Comparison of ENCODE assay signal across 33 cellular contexts in genomic region chr22:47146391-47146790, GRCh38.
"Had no signal": no experiment of that assay in that cellular context is flagged by ENCODE, and none has a peak within 500 bp of the region (broad histone marks: within the 10 kb centered on the region; RNA-seq: fewer than 3 reads in every experiment).

No MANE protein-coding gene starts in this region.

- ATAC-seq: activated T-cell treated with anti-CD3 and anti-CD28 coated beads, Interleukin-2, amount 50 U/mL, for 4 hours; Panc1 had no signal

- H3K27me3 ChIP-seq: ascending aorta, cardiac muscle cell, MG63, SJSA1 had no signal

- DNase-seq: activated B cell treated with CpG ODN at 0.5 μM for 24 hours; activated CD4-positive, alpha-beta memory T cell treated with anti-CD3 and anti-CD28 coated beads for 36 hours; activated CD4-positive, alpha-beta T cell treated with anti-CD3 and anti-CD28 coated beads for 4 hours; activated CD4-positive, alpha-beta T cell treated with anti-CD3 and anti-CD28 coated beads, Interleukin-2, amount 50 U/mL, for 1 hour; activated CD4-positive, CD25-positive, alpha-beta regulatory T cell treated with anti-CD3 and anti-CD28 coated beads, Interleukin-2, amount 50 U/mL, for 72 hours; activated CD8-positive, alpha-beta memory T cell treated with anti-CD3 and anti-CD28 coated beads, Interleukin-2, amount 50 U/mL, for 4 hours; activated effector memory CD4-positive, alpha-beta T cell treated with Interleukin-2 at 50 U/mL for 16 hours; activated naive CD4-positive, alpha-beta T cell treated with anti-CD3 and anti-CD28 coated beads, Interleukin-2, amount 50 U/mL, for 16 hours; activated naive CD8-positive, alpha-beta T cell treated with anti-CD3 and anti-CD28 coated beads for 36 hours; activated T-cell treated with anti-CD3 and anti-CD28 coated beads for 4 hours; activated T-cell treated with anti-CD3 and anti-CD28 coated beads, Interleukin-2, amount 50 U/mL, for 4 hours; amygdala; Kasumi-1; KG1; MG63; MV-4-11; NCI-H1092; NCI-H1436 treated with DMSO at 0.1 percent for 48 hours; NCI-H1694 treated with DMSO at 0.1 percent for 48 hours; NCI-H2029 treated with DMSO at 0.1 percent for 48 hours; NCI-H2107; NCI-H2171; NCI-H2227 treated with DMSO at 0.1 percent for 48 hours; NCI-H446; NCI-H510A treated with DMSO at 0.1 percent for 48 hours; NCI-H526 treated with DMSO at 0.1 percent for 48 hours; NCI-H774; SHP77 had no signal

- H3K27ac ChIP-seq: ascending aorta, cardiac muscle cell, SJSA1 had no signal

- H3K4me1 ChIP-seq: ascending aorta had no signal

- H3K36me3 ChIP-seq: ascending aorta, cardiac muscle cell, MG63, SJSA1 had no signal

- H3K4me3 ChIP-seq: ascending aorta, cardiac muscle cell, MG63, SJSA1 had no signal

- FAIRE-seq: TTC549 had no signal

- H3K9me3 ChIP-seq: ascending aorta, MG63, SJSA1 had no signal
